1 cellular context compared by ENCODE assay signal in genomic region chr10:101216207-101216607, GRCh38.
TF ChIP-seq lines count a peak whose summit lies in the region.

No MANE protein-coding gene starts in this region.

TF ChIP-seq in HepG2, 621 proteins besides CTCF, POLR2A, EP300 and RAD21 (continued from another document):
- TF ChIP-seq CEBPZ (IDR thresholded peaks at IDR 0.05; ENCODE audit: low read length), result no peak
- TF ChIP-seq ZNF251 (CRISPR knock-in tag; IDR thresholded peaks at IDR 0.05), result no peak
- TF ChIP-seq ZNF567 (CRISPR knock-in tag; IDR thresholded peaks at IDR 0.05; ENCODE audit: borderline replicate concordance), result no peak
- TF ChIP-seq JDP2 (CRISPR knock-in tag; IDR thresholded peaks at IDR 0.05; ENCODE audit: borderline replicate concordance), result no peak
- no peak for TF ChIP-seq ZNF326 (CRISPR knock-in tag; IDR thresholded peaks at IDR 0.05; ENCODE audit: borderline replicate concordance)
- TF ChIP-seq ZNF30 (CRISPR knock-in tag; IDR thresholded peaks at IDR 0.05), result no peak
- TF ChIP-seq PAF1 (CRISPR knock-in tag; IDR thresholded peaks at IDR 0.05), result no peak
- TF ChIP-seq NFKB2 (CRISPR knock-in tag; IDR thresholded peaks at IDR 0.05; ENCODE audit: borderline replicate concordance), result no peak
- no peak for TF ChIP-seq ZNF644 (CRISPR knock-in tag; IDR thresholded peaks at IDR 0.05; ENCODE audit: low read depth)
